In genomic region chr1:99228153-99228552, GRCh38 we compare ENCODE assay signal across 19 cellular contexts. TPM values are rescaled to one million over a fixed set of nuclear protein-coding genes. Genes with fewer than 3 reads are reported as not detected.
DNase-seq lines count a peak whose midpoint lies in the region; ATAC-seq and TF ChIP-seq lines count a peak whose summit lies in the region.
"Had no signal": no experiment of that assay in that cellular context is flagged by ENCODE, and none has a peak within 500 bp of the region (broad histone marks: within the 10 kb centered on the region; RNA-seq: fewer than 3 reads in every experiment).

No MANE protein-coding gene starts in this region.

- H3K27ac ChIP-seq in OCI-LY3 (ENCODE audit: low read length) (no peak overlapping the region), adrenal gland (no peak overlapping the region), neural progenitor cell (no peak overlapping the region)
- H3K27ac ChIP-seq: ascending aorta, hepatocyte, SJSA1, stomach had no signal

- intact Hi-C loops in adrenal gland (cut with DNase I): no loop called here

- H3K27me3 Mint-ChIP-seq in neural progenitor cell (ENCODE audit: insufficient read depth, low read depth): peaks cover 5% of the 10 kb centered on the region

- H3K36me3 Mint-ChIP-seq in neural progenitor cell: no peaks in the 10 kb centered on the region

- WGBS in adrenal gland, 4 donors: 58 to 73% (median 67%) methylated on average over 1 of the region's 2 CpGs

- TF ChIP-seq CTCF in OCI-LY3 (IDR thresholded peaks at IDR 0.05; ENCODE audit: low read depth, low read length) (no peak), adrenal gland (IDR thresholded peaks at IDR 0.05) (no peak), neural progenitor cell (IDR thresholded peaks at IDR 0.05) (no peak)

- peaks cover 25% of the 10 kb centered on the region for H3K4me1 ChIP-seq in OCI-LY3 (ENCODE audit: low read length)
- no peaks in the 10 kb centered on the region for H3K4me1 ChIP-seq in adrenal gland (replicated peaks in 1 of 2)
- peaks cover 5% of the 10 kb centered on the region for H3K4me1 ChIP-seq in neural progenitor cell
- H3K4me1 ChIP-seq: ascending aorta, HAP-1, SJSA1, stomach had no signal

- peaks cover 6% of the 10 kb centered on the region for H3K4me1 Mint-ChIP-seq in neural progenitor cell

- H3F3A ChIP-seq in neural progenitor cell (ENCODE audit: low read depth): no peaks in the 10 kb centered on the region

- H3K9ac ChIP-seq in OCI-LY3 (ENCODE audit: low read length) (no peak overlapping the region), neural progenitor cell (no peak overlapping the region)

- H3K9me3 ChIP-seq in OCI-LY3 (ENCODE audit: insufficient read depth, low read length) (no peaks in the 10 kb centered on the region), adrenal gland (replicated peaks in 1 of 3) (no peaks in the 10 kb centered on the region), neural progenitor cell (ENCODE audit: low read depth) (no peaks in the 10 kb centered on the region)
- H3K9me3 ChIP-seq: ascending aorta, HAP-1, SJSA1 had no signal

- H3K36me3 ChIP-seq in OCI-LY3 (replicated peaks; ENCODE audit: low read depth, low read length) (no peaks in the 10 kb centered on the region), adrenal gland (replicated peaks in 1 of 2) (no peaks in the 10 kb centered on the region), neural progenitor cell (no peaks in the 10 kb centered on the region)
- H3K36me3 ChIP-seq: ascending aorta, HAP-1, SJSA1, stomach had no signal

- H3K4me3 ChIP-seq in OCI-LY3 (ENCODE audit: low read length): 0 out of 2 replicates have a peak overlapping the region, but pooled peaks have one; percentile 14
- H3K4me3 ChIP-seq in adrenal gland: no peak overlapping the region
- no peak overlapping the region for H3K4me3 ChIP-seq in neural progenitor cell
- H3K4me3 ChIP-seq: ascending aorta, HAP-1, hepatocyte, SJSA1, stomach had no signal

- DNase-seq in adrenal gland: no peak
- no peak for DNase-seq in DMS79 (lab: John Stamatoyannopoulos, UW)
- no peak for DNase-seq in HuH-7 (ENCODE audit: low spot score)
- DNase-seq in neural progenitor cell (ENCODE audit: low spot score): no peak
- DNase-seq: activated naive CD4-positive, alpha-beta T cell; NCI-H1694 treated with DMSO at 0.1 percent for 48 hours; NCI-H524; stimulated activated CD4-positive, alpha-beta T cell treated with anti-CD3 and anti-CD28 coated beads, Interleukin-15, amount 100 ng/mL, for 24 hours; stomach had no signal

- H3K27me3 ChIP-seq in OCI-LY3 (ENCODE audit: low read depth, low read length): peaks cover 30% of the 10 kb centered on the region
- no peaks in the 10 kb centered on the region for H3K27me3 ChIP-seq in adrenal gland
- H3K27me3 ChIP-seq in neural progenitor cell: no peaks in the 10 kb centered on the region
- H3K27me3 ChIP-seq: ascending aorta, SJSA1, stomach had no signal

- H3K4me3 Mint-ChIP-seq in neural progenitor cell: no peak overlapping the region

- peaks cover 4% of the 10 kb centered on the region for H3K9me3 Mint-ChIP-seq in neural progenitor cell

- no peaks in the 10 kb centered on the region for H4K20me1 ChIP-seq in OCI-LY3 (ENCODE audit: insufficient read depth, low read length)
- no peaks in the 10 kb centered on the region for H4K20me1 ChIP-seq in neural progenitor cell (ENCODE audit: low read depth)

- H3K4me2 ChIP-seq in OCI-LY3 (ENCODE audit: low read length): peak overlapping the region; percentile 50
- no peak overlapping the region for H3K4me2 ChIP-seq in neural progenitor cell
- H3K4me2 ChIP-seq: hepatocyte had no signal

- no peak overlapping the region for H2AFZ ChIP-seq in OCI-LY3 (ENCODE audit: low read depth, low read length)
- no peak overlapping the region for H2AFZ ChIP-seq in neural progenitor cell (replicated peaks)
- H2AFZ ChIP-seq: hepatocyte had no signal

- TF ChIP-seq POLR2A in adrenal gland (IDR thresholded peaks at IDR 0.05): no peak

- H3K27ac Mint-ChIP-seq in neural progenitor cell: no peak overlapping the region

- H3K79me2 ChIP-seq in OCI-LY3 (ENCODE audit: low read length): no peaks in the 10 kb centered on the region
- H3K79me2 ChIP-seq in neural progenitor cell (ENCODE audit: low read depth): no peaks in the 10 kb centered on the region
- H3K79me2 ChIP-seq: hepatocyte had no signal

- peak; percentile 86 for ATAC-seq in GM18858 (IDR thresholded peaks at IDR 0.05; ENCODE audit: unreplicated experiment)
- ATAC-seq in GM21447 (IDR thresholded peaks at IDR 0.05; ENCODE audit: unreplicated experiment): peak; percentile 61
- peak; percentile 87 for ATAC-seq in HG03025 (IDR thresholded peaks at IDR 0.05; ENCODE audit: low FRiP score, unreplicated experiment)

RNA-seq across cellular contexts. Expression of gene PLPPR4, which starts 36.1 kb away (rescaled TPM):
- total RNA-seq in adrenal gland (under 1 TPM in 5 of 8 donors, not detected in 3; 0.04 to 0.96 (median 0.27) TPM), neural progenitor cell (ENCODE audit: low replicate concordance) (0.09 and 0.46 TPM in 2 replicates)
- polyA plus RNA-seq in adrenal gland: 1 to 10 TPM in 1 of 3 donors, under 1 TPM in 2; 0.32 to 1.3 (median 0.37) TPM
- total RNA-seq: kidney epithelial cell, MCF 10A had no signal
